In genomic region chr4:145734051-145734450, GRCh38 we compare ENCODE assay signal across 8 cellular contexts. TPM values are rescaled to one million over a fixed set of nuclear protein-coding genes. Genes with fewer than 3 reads are reported as not detected.
DNase-seq lines count a peak whose midpoint lies in the region; ATAC-seq and TF ChIP-seq lines count a peak whose summit lies in the region.
"Had no signal": no experiment of that assay in that cellular context is flagged by ENCODE, and none has a peak within 500 bp of the region (broad histone marks: within the 10 kb centered on the region; RNA-seq: fewer than 3 reads in every experiment).

No MANE protein-coding gene starts in this region.

- intact Hi-C loops in stomach (cut with DNase I; ENCODE audit: low total_unique reads): no loop called here

- H3K27me3 ChIP-seq in stomach: no peaks in the 10 kb centered on the region

- H3K27me3 Mint-ChIP-seq in activated naive CD8-positive, alpha-beta T cell treated with anti-CD3 and anti-CD28 coated beads, Interleukin-2, amount 10 ng/mL, durations not matched to agents 7 days and 5 days: peaks cover 36% of the 10 kb centered on the region
- peaks cover 2 to 6% (median 6%) of the 10 kb centered on the region in 3 donors for H3K27me3 Mint-ChIP-seq in immature natural killer cell (ENCODE audit: low read depth in 3 of 3)

- H3K4me3 ChIP-seq in HFF-Myc (replicated peaks; ENCODE audit: low read depth, low read length) (peak overlapping the region; percentile 44), stomach (peak overlapping the region in 2 of 4 donors; percentile 4 to 5)

- no peak for ATAC-seq in activated naive CD8-positive, alpha-beta T cell treated with anti-CD3 and anti-CD28 coated beads, Interleukin-2, amount 10 ng/mL, durations not matched to agents 7 days and 5 days (ENCODE audit: low read depth)
- ATAC-seq in HG02610 (IDR thresholded peaks at IDR 0.05; ENCODE audit: unreplicated experiment): no peak

- no peak for TF ChIP-seq POLR2A in stomach (IDR thresholded peaks at IDR 0.05)

- 52 to 69% (median 59%) methylated on average over 7 of the region's 7 CpGs for WGBS in stomach, 5 donors

- TF ChIP-seq EP300 in stomach (IDR thresholded peaks at IDR 0.05): no peak

- DNase-seq in HFF-Myc (ENCODE audit: extremely low read depth, low read depth) (no peak), immature natural killer cell (no peak), stomach (no peak), NCI-H510A (lab: John Stamatoyannopoulos, UW) (no peak), kidney glomerular epithelial cell (lab: John Stamatoyannopoulos, UW) (no peak)
- DNase-seq in activated naive CD8-positive, alpha-beta T cell treated with anti-CD3 and anti-CD28 coated beads, Interleukin-2, amount 10 ng/mL, durations not matched to agents 7 days and 5 days: no peak

- H3K36me3 Mint-ChIP-seq in activated naive CD8-positive, alpha-beta T cell treated with anti-CD3 and anti-CD28 coated beads, Interleukin-2, amount 10 ng/mL, durations not matched to agents 7 days and 5 days: no peaks in the 10 kb centered on the region
- no peaks in the 10 kb centered on the region for H3K36me3 Mint-ChIP-seq in immature natural killer cell

- no peaks in the 10 kb centered on the region for H3K9me3 Mint-ChIP-seq in activated naive CD8-positive, alpha-beta T cell treated with anti-CD3 and anti-CD28 coated beads, Interleukin-2, amount 10 ng/mL, durations not matched to agents 7 days and 5 days
- H3K9me3 Mint-ChIP-seq in immature natural killer cell: no peaks in the 10 kb centered on the region

- no peak for TF ChIP-seq CTCF in HFF-Myc (IDR thresholded peaks at IDR 0.05; ENCODE audit: low read depth, low read length, missing control alignments)
- TF ChIP-seq CTCF in stomach (IDR thresholded peaks at IDR 0.05): no peak

- peak overlapping the region; percentile 59 to 98 (median 93) for H3K27ac ChIP-seq in stomach

- no peak overlapping the region for H3K27ac Mint-ChIP-seq in activated naive CD8-positive, alpha-beta T cell treated with anti-CD3 and anti-CD28 coated beads, Interleukin-2, amount 10 ng/mL, durations not matched to agents 7 days and 5 days
- no peak overlapping the region for H3K27ac Mint-ChIP-seq in immature natural killer cell

- H3K36me3 ChIP-seq in stomach: no peaks in the 10 kb centered on the region

- H3K9me3 ChIP-seq in stomach: no peaks in the 10 kb centered on the region

- POLR2A ChIA-PET in activated naive CD8-positive, alpha-beta T cell treated with anti-CD3 and anti-CD28 coated beads, Interleukin-2, amount 10 ng/mL, durations not matched to agents 7 days and 5 days (lab: Charles Lee): no interaction called here

- H3K4me1 ChIP-seq in stomach: peaks cover 39 to 64% (median 56%) of the 10 kb centered on the region in 4 donors

- peak overlapping the region; percentile 75 for H3K4me3 Mint-ChIP-seq in activated naive CD8-positive, alpha-beta T cell treated with anti-CD3 and anti-CD28 coated beads, Interleukin-2, amount 10 ng/mL, durations not matched to agents 7 days and 5 days
- H3K4me3 Mint-ChIP-seq in immature natural killer cell: peak overlapping the region; percentile 39 to 81 (median 80)

- H3K4me1 Mint-ChIP-seq in activated naive CD8-positive, alpha-beta T cell treated with anti-CD3 and anti-CD28 coated beads, Interleukin-2, amount 10 ng/mL, durations not matched to agents 7 days and 5 days: peaks cover 5% of the 10 kb centered on the region
- peaks cover 5 to 14% of the 10 kb centered on the region in 2 donors for H3K4me1 Mint-ChIP-seq in immature natural killer cell

RNA-seq across cellular contexts. Expression of gene C4orf51, which starts 54.1 kb away (rescaled TPM):
- total RNA-seq in activated naive CD8-positive, alpha-beta T cell treated with anti-CD3 and anti-CD28 coated beads, Interleukin-2, amount 10 ng/mL, durations not matched to agents 7 days and 5 days: not detected
- polyA plus RNA-seq in immature natural killer cell (not detected), stomach (not detected)
- total RNA-seq in stomach: not detected
- total RNA-seq: activated CD8-positive, alpha-beta memory T cell treated with anti-CD3 and anti-CD28 coated beads for 36 hours had no signal
